In genomic region chr2:111122631-111123421, GRCh38 we compare ENCODE assay signal across 8 cellular contexts. TPM values are rescaled to one million over a fixed set of nuclear protein-coding genes. Genes with fewer than 3 reads are reported as not detected.
DNase-seq lines count a peak whose midpoint lies in the region; ATAC-seq and TF ChIP-seq lines count a peak whose summit lies in the region.

No MANE protein-coding gene starts in this region.

- TF ChIP-seq CTCF in CD14-positive monocyte (IDR thresholded peaks at IDR 0.05) = no peak
- TF ChIP-seq CTCF in fibroblast of mammary gland (conservative IDR thresholded peaks at IDR 0.05; ENCODE audit: control insufficient read depth, insufficient read depth, low read depth, low read length) = no peak
- no peak for TF ChIP-seq CTCF in suprapubic skin (IDR thresholded peaks at IDR 0.05)

- no peak for TF ChIP-seq EP300 in suprapubic skin (IDR thresholded peaks at IDR 0.05)

- peaks cover 45 to 53% of the 10 kb centered on the region in 2 donors for H3K36me3 Mint-ChIP-seq in CD14-positive monocyte
- H3K36me3 Mint-ChIP-seq in activated T-cell treated with anti-CD3 and anti-CD28 coated beads, Interleukin-2, amount 50 U/mL, for 72 hours (ENCODE audit: insufficient read depth in 2 of 2) = peaks cover 16 to 38% of the 10 kb centered on the region in 2 donors

- no peak overlapping the region for H3K9ac ChIP-seq in muscle layer of colon (ENCODE audit: low read length)

- H3K4me1 Mint-ChIP-seq in CD14-positive monocyte = peaks cover 54% of the 10 kb centered on the region
- peaks cover 63% of the 10 kb centered on the region for H3K4me1 Mint-ChIP-seq in activated T-cell treated with anti-CD3 and anti-CD28 coated beads, Interleukin-2, amount 50 U/mL, for 72 hours (ENCODE audit: low read depth)

- TF ChIP-seq POLR2A in suprapubic skin (IDR thresholded peaks at IDR 0.05) = peak in 1 of 2 donors; percentile 0

- H3K27ac ChIP-seq in muscle layer of colon (ENCODE audit: low read depth, low read length) = peak overlapping the region; percentile 46
- H3K27ac ChIP-seq in suprapubic skin = peak overlapping the region; percentile 89

- peak overlapping the region; percentile 80 to 92 (median 88) for H3K27ac Mint-ChIP-seq in CD14-positive monocyte
- no peak overlapping the region for H3K27ac Mint-ChIP-seq in activated T-cell treated with anti-CD3 and anti-CD28 coated beads, Interleukin-2, amount 50 U/mL, for 72 hours

- 1% methylated on average over 25 of the region's 92 CpGs for WGBS in suprapubic skin

- H3K27me3 Mint-ChIP-seq in CD14-positive monocyte (ENCODE audit: low read depth in 3 of 3) = peaks cover 26 to 34% (median 30%) of the 10 kb centered on the region in 3 donors
- H3K27me3 Mint-ChIP-seq in activated T-cell treated with anti-CD3 and anti-CD28 coated beads, Interleukin-2, amount 50 U/mL, for 72 hours (ENCODE audit: low read depth) = peaks cover 10% of the 10 kb centered on the region

- peaks cover 0 to 23% (median 2%) of the 10 kb centered on the region in 7 donors for H3K9me3 Mint-ChIP-seq in CD14-positive monocyte
- H3K9me3 Mint-ChIP-seq in activated T-cell treated with anti-CD3 and anti-CD28 coated beads, Interleukin-2, amount 50 U/mL, for 72 hours = no peaks in the 10 kb centered on the region

- H3K9me3 ChIP-seq in muscle layer of colon (ENCODE audit: low read length) (no peaks in the 10 kb centered on the region), suprapubic skin (no peaks in the 10 kb centered on the region)

- H3K36me3 ChIP-seq in H7 (replicated peaks; ENCODE audit: control insufficient read depth, insufficient read depth, low read length) = peaks cover 16% of the 10 kb centered on the region
- H3K36me3 ChIP-seq in muscle layer of colon (ENCODE audit: insufficient read depth, low read length) = no peaks in the 10 kb centered on the region
- H3K36me3 ChIP-seq in suprapubic skin = peaks cover 10% of the 10 kb centered on the region

- intact Hi-C loops in CD14-positive monocyte (cut with micrococcal nuclease) = loop anchor here in 1 of 2 donors (5.0 to 10.0 kb wide), 2 partner anchors 131 to 308 kb away; no protein-coding TSS in a partner anchor

- peak overlapping the region; percentile 90 to 98 for H3K4me3 Mint-ChIP-seq in CD14-positive monocyte
- peak overlapping the region; percentile 96 to 97 for H3K4me3 Mint-ChIP-seq in activated T-cell treated with anti-CD3 and anti-CD28 coated beads, Interleukin-2, amount 50 U/mL, for 72 hours

- H3K4me1 ChIP-seq in muscle layer of colon (ENCODE audit: insufficient read depth, low read length) (peaks cover 30% of the 10 kb centered on the region), suprapubic skin (peaks cover 50% of the 10 kb centered on the region)

- H3K4me3 ChIP-seq in H7 (ENCODE audit: insufficient read depth, low read depth, low read length) (peak overlapping the region; percentile 96), fibroblast of mammary gland (ENCODE audit: control insufficient read depth, low read depth, low read length) (peak overlapping the region; percentile 74), muscle layer of colon (ENCODE audit: low read depth in 1 of 2, low read length in 2 of 2) (peak overlapping the region; percentile 73 to 94), suprapubic skin (peak overlapping the region; percentile 91)

- H3K27me3 ChIP-seq in H7 (ENCODE audit: control insufficient read depth, insufficient read depth, low read length) (peaks cover 37% of the 10 kb centered on the region), muscle layer of colon (ENCODE audit: control insufficient read depth in 1 of 2, insufficient read depth in 2 of 2, low read length in 2 of 2) (peaks cover 28 to 42% of the 10 kb centered on the region in 2 donors), suprapubic skin (peaks cover 13% of the 10 kb centered on the region)

- DNase-seq in CD14-positive monocyte (ENCODE audit: low spot score) (peak; percentile 75), H7 (peak; percentile 84), NCI-H82 treated with DMSO at 0.1 percent for 48 hours (lab: John Stamatoyannopoulos, UW; ENCODE audit: unreplicated experiment) (peak; percentile 11), fibroblast of mammary gland (ENCODE audit: low read depth) (peak; percentile 81), suprapubic skin (ENCODE audit: low spot score in 2 of 2) (peak; percentile 92 to 94)
- peak; percentile 45 to 47 for DNase-seq in activated T-cell treated with anti-CD3 and anti-CD28 coated beads, Interleukin-2, amount 50 U/mL, for 72 hours

- peak in 1 of 2 donors; percentile 10 for ATAC-seq in activated T-cell treated with anti-CD3 and anti-CD28 coated beads, Interleukin-2, amount 50 U/mL, for 72 hours (replicated peaks in 1 of 2)
- no peak for ATAC-seq in HG02840 (IDR thresholded peaks at IDR 0.05; ENCODE audit: low FRiP score, unreplicated experiment)

RNA-seq across cellular contexts. Expression of gene BCL2L11, which starts 2.1 kb away (rescaled TPM):
- 10 to 100 TPM in 1 of 2 donors, 1 to 10 TPM in 1; 8.8 to 20.4 TPM for polyA plus RNA-seq in CD14-positive monocyte
- 11.3 and 11.6 TPM in 2 replicates for total RNA-seq in H7 (2014; rRNA removed; shearing (Covaris generic))
- 10 to 100 TPM; 35.4 to 36.0 TPM for total RNA-seq in activated T-cell treated with anti-CD3 and anti-CD28 coated beads, Interleukin-2, amount 50 U/mL, for 72 hours
- total RNA-seq in suprapubic skin = 10 to 100 TPM in 3 of 4 donors, 1 to 10 TPM in 1; 8.9 to 27.0 (median 18.0) TPM

Comparison
In these comparisons a context has a peak if more than half of its experiments do, and no peak if none do; other contexts are left out.
1. DNase-seq: peak in every context shown above with its lines; median percentile 93 in suprapubic skin; 84 in H7; 81 in fibroblast of mammary gland; 75 in CD14-positive monocyte; 46 in activated T-cell treated with anti-CD3 and anti-CD28 coated beads, Interleukin-2, amount 50 U/mL, for 72 hours; 11 in NCI-H82 treated with DMSO at 0.1 percent for 48 hours.